In the genomic region with DNA sequence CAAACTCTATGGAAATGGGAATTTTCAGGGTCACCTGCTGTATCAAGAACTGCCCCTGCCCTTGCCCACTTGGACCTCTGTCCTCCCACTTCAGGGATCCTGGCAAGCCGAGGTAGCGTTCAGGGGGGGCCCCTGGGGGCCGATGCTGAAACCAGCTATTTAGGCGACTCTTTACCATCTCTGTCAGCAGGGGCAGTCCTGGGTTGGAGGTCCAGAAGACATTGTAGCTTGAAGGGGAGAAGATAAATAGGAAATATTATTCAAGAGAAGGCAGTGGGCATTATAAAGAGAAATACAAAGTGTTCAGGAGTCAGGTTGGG, we compare ENCODE assay signal across 22 cellular contexts. TPM values are rescaled to one million over a fixed set of nuclear protein-coding genes. Genes with fewer than 3 reads are reported as not detected.
DNase-seq lines count a peak whose midpoint lies in the region; ATAC-seq and TF ChIP-seq lines count a peak whose summit lies in the region.
"Had no signal": no experiment of that assay in that cellular context is flagged by ENCODE, and none has a peak within 500 bp of the region (broad histone marks: within the 10 kb centered on the region; RNA-seq: fewer than 3 reads in every experiment).

No MANE protein-coding gene starts in this region.

- no peaks in the 10 kb centered on the region for H3K27me3 Mint-ChIP-seq in activated T-cell treated with anti-CD3 and anti-CD28 coated beads, Interleukin-2, amount 50 U/mL, for 72 hours (ENCODE audit: low read depth)
- H3K27me3 Mint-ChIP-seq in T-helper 17 cell = no peaks in the 10 kb centered on the region
- H3K27me3 Mint-ChIP-seq in stimulated activated memory B cell treated with anti-CD40 and anti-IgM and Interleukin-4, amounts not matched to agents 10 μg/mL and 1 μg/mL and 100 μg/mL, for 72 hours = no peaks in the 10 kb centered on the region
- H3K27me3 Mint-ChIP-seq in endothelial cell (ENCODE audit: unreplicated experiment) = peaks cover 18% of the 10 kb centered on the region
- H3K27me3 Mint-ChIP-seq: stimulated activated naive CD8-positive, alpha-beta T cell treated with anti-CD3 and anti-CD28 coated beads, Interleukin-15, Interleukin-2, amounts not matched to agents 100 ng/mL and 50 ng/mL, for 24 hours had no signal

- H3K36me3 Mint-ChIP-seq in activated T-cell treated with anti-CD3 and anti-CD28 coated beads, Interleukin-2, amount 50 U/mL, for 72 hours (ENCODE audit: insufficient read depth in 2 of 2) = peaks cover 0 to 7% of the 10 kb centered on the region in 2 donors
- H3K36me3 Mint-ChIP-seq in T-helper 17 cell (ENCODE audit: low read depth) = no peaks in the 10 kb centered on the region
- H3K36me3 Mint-ChIP-seq in stimulated activated memory B cell treated with anti-CD40 and anti-IgM and Interleukin-4, amounts not matched to agents 10 μg/mL and 1 μg/mL and 100 μg/mL, for 72 hours = peaks cover 28% of the 10 kb centered on the region
- H3K36me3 Mint-ChIP-seq in endothelial cell (ENCODE audit: low read depth, unreplicated experiment) = peaks cover 9% of the 10 kb centered on the region

- H2BK120ac ChIP-seq in mesenchymal stem cell (ENCODE audit: low read depth, low read length) = no peak overlapping the region

- no peak overlapping the region for H2AFZ ChIP-seq in mesenchymal stem cell (ENCODE audit: low read depth, low read length)

- no peak overlapping the region for H3K4me3 ChIP-seq in mesenchymal stem cell (ENCODE audit: insufficient read depth in 1 of 2, low read depth in 1 of 2, low read length in 2 of 2)
- H3K4me3 ChIP-seq: body of pancreas, right atrium auricular region, upper lobe of right lung had no signal

- H2BK5ac ChIP-seq in mesenchymal stem cell (ENCODE audit: low read depth, low read length, poor library complexity, severe bottlenecking) = no peak overlapping the region

- no peak for DNase-seq in activated T-cell treated with anti-CD3 and anti-CD28 coated beads, Interleukin-2, amount 50 U/mL, for 72 hours
- no peak for DNase-seq in activated T-cell treated with anti-CD3 and anti-CD28 coated beads for 4 hours
- no peak for DNase-seq in T-helper 17 cell
- DNase-seq in mesenchymal stem cell = no peak
- DNase-seq in endothelial cell (ENCODE audit: low spot score) = no peak
- DNase-seq: activated naive CD4-positive, alpha-beta T cell treated with anti-CD3 and anti-CD28 coated beads for 36 hours; body of pancreas; COR-L47; cortex of kidney; H9; mesendoderm; NCI-H2029; NCI-H446 treated with DMSO at 0.1 percent for 48 hours; occipital lobe; upper lobe of right lung had no signal

- no peak overlapping the region for H2BK12ac ChIP-seq in mesenchymal stem cell (ENCODE audit: low read length in 2 of 2)

- peak overlapping the region; percentile 8 to 99 for H3K4me3 Mint-ChIP-seq in activated T-cell treated with anti-CD3 and anti-CD28 coated beads, Interleukin-2, amount 50 U/mL, for 72 hours
- H3K4me3 Mint-ChIP-seq in T-helper 17 cell (no peak overlapping the region), endothelial cell (ENCODE audit: unreplicated experiment) (no peak overlapping the region)
- no peak overlapping the region for H3K4me3 Mint-ChIP-seq in stimulated activated memory B cell treated with anti-CD40 and anti-IgM and Interleukin-4, amounts not matched to agents 10 μg/mL and 1 μg/mL and 100 μg/mL, for 72 hours

- H3K9me3 Mint-ChIP-seq in activated T-cell treated with anti-CD3 and anti-CD28 coated beads, Interleukin-2, amount 50 U/mL, for 72 hours = no peaks in the 10 kb centered on the region
- H3K9me3 Mint-ChIP-seq in stimulated activated memory B cell treated with anti-CD40 and anti-IgM and Interleukin-4, amounts not matched to agents 10 μg/mL and 1 μg/mL and 100 μg/mL, for 72 hours = no peaks in the 10 kb centered on the region
- no peaks in the 10 kb centered on the region for H3K9me3 Mint-ChIP-seq in endothelial cell (ENCODE audit: unreplicated experiment)
- H3K9me3 Mint-ChIP-seq: activated naive CD4-positive, alpha-beta T cell treated with anti-CD3 and anti-CD28 coated beads for 36 hours; H9; stimulated activated naive CD8-positive, alpha-beta T cell treated with anti-CD3 and anti-CD28 coated beads, Interleukin-15, Interleukin-2, amounts not matched to agents 100 ng/mL and 50 ng/mL, for 24 hours had no signal

- H2BK15ac ChIP-seq in mesenchymal stem cell (ENCODE audit: low read depth, poor library complexity, severe bottlenecking) = no peak overlapping the region

- no peak overlapping the region for H3K18ac ChIP-seq in mesenchymal stem cell (ENCODE audit: low read depth in 1 of 2, low read length in 2 of 2)

- no peak for TF ChIP-seq POLR2A in GM18505 (IDR thresholded peaks at IDR 0.05; ENCODE audit: borderline replicate concordance, extremely low read depth, insufficient read depth, insufficient read length)

- H4K91ac ChIP-seq in mesenchymal stem cell (ENCODE audit: low read length) = no peak overlapping the region

- no peak for ATAC-seq in activated T-cell treated with anti-CD3 and anti-CD28 coated beads, Interleukin-2, amount 50 U/mL, for 72 hours (replicated peaks in 1 of 2)
- ATAC-seq in T-helper 17 cell (no peak), GM18505 (IDR thresholded peaks at IDR 0.05; ENCODE audit: unreplicated experiment) (no peak), GM18517 (IDR thresholded peaks at IDR 0.05; ENCODE audit: unreplicated experiment) (no peak)
- no peak for ATAC-seq in stimulated activated memory B cell treated with anti-CD40 and anti-IgM and Interleukin-4, amounts not matched to agents 10 μg/mL and 1 μg/mL and 100 μg/mL, for 72 hours
- ATAC-seq: body of pancreas, upper lobe of right lung had no signal

- H3K9me3 ChIP-seq in T-helper 17 cell (ENCODE audit: control insufficient read depth, low read length, poor library complexity, severe bottlenecking) = no peaks in the 10 kb centered on the region
- no peaks in the 10 kb centered on the region for H3K9me3 ChIP-seq in mesenchymal stem cell (ENCODE audit: control insufficient read depth, low read length)
- H3K9me3 ChIP-seq: body of pancreas, right atrium auricular region, upper lobe of right lung had no signal

- H3K14ac ChIP-seq in mesenchymal stem cell (ENCODE audit: low read length in 2 of 2) = no peak overlapping the region

- peak overlapping the region; percentile 7 for H3K9ac ChIP-seq in mesenchymal stem cell (ENCODE audit: low read length)

- H3K79me1 ChIP-seq in mesenchymal stem cell (replicated peaks; ENCODE audit: low read length, poor library complexity, severe bottlenecking) = peaks cover 33% of the 10 kb centered on the region

- no peak overlapping the region for H4K8ac ChIP-seq in mesenchymal stem cell (ENCODE audit: low read length)

- H3K36me3 ChIP-seq in mesenchymal stem cell (ENCODE audit: control insufficient read depth in 1 of 2, insufficient read depth in 2 of 2, low read depth in 1 of 2, low read length in 2 of 2) = peaks cover 27 to 28% of the 10 kb centered on the region in 2 experiments

- no peak overlapping the region for H3K23ac ChIP-seq in mesenchymal stem cell (ENCODE audit: low read length in 2 of 2)

- no peak overlapping the region for H3K27ac Mint-ChIP-seq in activated T-cell treated with anti-CD3 and anti-CD28 coated beads, Interleukin-2, amount 50 U/mL, for 72 hours
- H3K27ac Mint-ChIP-seq in T-helper 17 cell (peak overlapping the region; percentile 72), endothelial cell (ENCODE audit: unreplicated experiment) (no peak overlapping the region)
- H3K27ac Mint-ChIP-seq in stimulated activated memory B cell treated with anti-CD40 and anti-IgM and Interleukin-4, amounts not matched to agents 10 μg/mL and 1 μg/mL and 100 μg/mL, for 72 hours = peak overlapping the region; percentile 14
- H3K27ac Mint-ChIP-seq: H9 had no signal

- peaks cover 42% of the 10 kb centered on the region for H3K4me1 Mint-ChIP-seq in activated T-cell treated with anti-CD3 and anti-CD28 coated beads, Interleukin-2, amount 50 U/mL, for 72 hours (ENCODE audit: low read depth)
- H3K4me1 Mint-ChIP-seq in T-helper 17 cell (peaks cover 36% of the 10 kb centered on the region), endothelial cell (ENCODE audit: unreplicated experiment) (peaks cover 27% of the 10 kb centered on the region)
- peaks cover 40% of the 10 kb centered on the region for H3K4me1 Mint-ChIP-seq in stimulated activated memory B cell treated with anti-CD40 and anti-IgM and Interleukin-4, amounts not matched to agents 10 μg/mL and 1 μg/mL and 100 μg/mL, for 72 hours

- no peak for TF ChIP-seq CTCF in endothelial cell (IDR thresholded peaks at IDR 0.05; ENCODE audit: unreplicated experiment)

- H3K4ac ChIP-seq in mesenchymal stem cell (ENCODE audit: low read depth in 1 of 2, low read length in 2 of 2) = no peak overlapping the region

- no peak overlapping the region for H2AK5ac ChIP-seq in mesenchymal stem cell (ENCODE audit: low read length, severe bottlenecking)

- no peaks in the 10 kb centered on the region for H3K27me3 ChIP-seq in mesenchymal stem cell (ENCODE audit: control insufficient read depth in 1 of 2, insufficient read depth in 1 of 2, low read length in 2 of 2)
- H3K27me3 ChIP-seq: body of pancreas, right atrium auricular region, upper lobe of right lung had no signal

- H3K4me1 ChIP-seq in mesenchymal stem cell (ENCODE audit: control insufficient read depth, insufficient read depth, low read depth, low read length) = peaks cover 8% of the 10 kb centered on the region

- H3K4me2 ChIP-seq in mesenchymal stem cell (ENCODE audit: low read length, poor library complexity, severe bottlenecking) = no peak overlapping the region

- WGBS in mesenchymal stem cell = 94% methylated on average over 4 of the region's 4 CpGs

- H3K27ac ChIP-seq in mesenchymal stem cell (ENCODE audit: low read length, poor library complexity, severe bottlenecking) = no peak overlapping the region
- H3K27ac ChIP-seq: body of pancreas, epithelial cell of prostate, right atrium auricular region, upper lobe of right lung, VCaP had no signal

RNA-seq across cellular contexts. Expression of a gene that starts 2.4 kb away (rescaled TPM):
- total RNA-seq in activated T-cell treated with anti-CD3 and anti-CD28 coated beads, Interleukin-2, amount 50 U/mL, for 72 hours = 10 to 100 TPM; 64.7 to 65.1 TPM
- 10 to 100 TPM; 66.2 to 68.9 TPM for total RNA-seq in T-helper 17 cell
- polyA plus RNA-seq in mesenchymal stem cell (2013, experiment 1 of 2) = 68.5 TPM
- 70.5 TPM for polyA plus RNA-seq in mesenchymal stem cell (2013, experiment 2 of 2)
- total RNA-seq in endothelial cell (ENCODE audit: unreplicated experiment) = 52.4 TPM

RNA-seq across cellular contexts. Expression of a gene that starts 4.5 kb away (rescaled TPM):
- 10 to 100 TPM; 65.0 to 87.7 TPM for total RNA-seq in activated T-cell treated with anti-CD3 and anti-CD28 coated beads, Interleukin-2, amount 50 U/mL, for 72 hours
- total RNA-seq in T-helper 17 cell = 10 to 100 TPM; 61.7 to 64.2 TPM
- 90.3 TPM for polyA plus RNA-seq in mesenchymal stem cell (2013, experiment 1 of 2)
- polyA plus RNA-seq in mesenchymal stem cell (2013, experiment 2 of 2) = 87.0 TPM
- 76.8 TPM for total RNA-seq in endothelial cell (ENCODE audit: unreplicated experiment)

RNA-seq across cellular contexts. Expression of a gene that starts 7.9 kb away (rescaled TPM):
- 10 to 100 TPM; 39.2 to 44.1 TPM for total RNA-seq in activated T-cell treated with anti-CD3 and anti-CD28 coated beads, Interleukin-2, amount 50 U/mL, for 72 hours
- total RNA-seq in T-helper 17 cell (10 to 100 TPM; 35.1 to 45.2 TPM), endothelial cell (ENCODE audit: unreplicated experiment) (22.1 TPM)
- polyA plus RNA-seq in mesenchymal stem cell (2013, experiment 1 of 2) = 18.1 TPM
- polyA plus RNA-seq in mesenchymal stem cell (2013, experiment 2 of 2) = 17.7 TPM

RNA-seq across cellular contexts. Expression of a gene that starts 9.7 kb away (rescaled TPM):
- total RNA-seq in activated T-cell treated with anti-CD3 and anti-CD28 coated beads, Interleukin-2, amount 50 U/mL, for 72 hours = 10 to 100 TPM; 65.7 to 80.7 TPM
- 10 to 100 TPM; 31.4 to 67.9 TPM for total RNA-seq in T-helper 17 cell
- 124 TPM for polyA plus RNA-seq in mesenchymal stem cell (2013, experiment 1 of 2)
- polyA plus RNA-seq in mesenchymal stem cell (2013, experiment 2 of 2) = 133 TPM
- total RNA-seq in endothelial cell (ENCODE audit: unreplicated experiment) = 59.0 TPM

RNA-seq across cellular contexts. Expression of a gene that starts 20.1 kb away (rescaled TPM):
- 1 to 10 TPM; 9.0 to 9.5 TPM for total RNA-seq in activated T-cell treated with anti-CD3 and anti-CD28 coated beads, Interleukin-2, amount 50 U/mL, for 72 hours
- 10 to 100 TPM; 13.7 to 14.7 TPM for total RNA-seq in T-helper 17 cell
- polyA plus RNA-seq in mesenchymal stem cell (2013, experiment 1 of 2) = 5.0 TPM
- 5.2 TPM for polyA plus RNA-seq in mesenchymal stem cell (2013, experiment 2 of 2)
- total RNA-seq in endothelial cell (ENCODE audit: unreplicated experiment) = 20.7 TPM

Comparison
In these comparisons a context has a peak if more than half of its experiments do, and no peak if none do; other contexts are left out.
1. H3K27ac Mint-ChIP-seq: peak in T-helper 17 cell (single experiment) and stimulated activated memory B cell treated with anti-CD40 and anti-IgM and Interleukin-4, amounts not matched to agents 10 μg/mL and 1 μg/mL and 100 μg/mL, for 72 hours (single experiment); none in activated T-cell treated with anti-CD3 and anti-CD28 coated beads, Interleukin-2, amount 50 U/mL, for 72 hours (single experiment) and endothelial cell (single experiment).
2. H3K4me3 Mint-ChIP-seq: peak in activated T-cell treated with anti-CD3 and anti-CD28 coated beads, Interleukin-2, amount 50 U/mL, for 72 hours (2 of 2); none in T-helper 17 cell (single experiment), stimulated activated memory B cell treated with anti-CD40 and anti-IgM and Interleukin-4, amounts not matched to agents 10 μg/mL and 1 μg/mL and 100 μg/mL, for 72 hours (single experiment) and endothelial cell (single experiment).